12 cellular contexts compared by ENCODE assay signal in the genomic region with DNA sequence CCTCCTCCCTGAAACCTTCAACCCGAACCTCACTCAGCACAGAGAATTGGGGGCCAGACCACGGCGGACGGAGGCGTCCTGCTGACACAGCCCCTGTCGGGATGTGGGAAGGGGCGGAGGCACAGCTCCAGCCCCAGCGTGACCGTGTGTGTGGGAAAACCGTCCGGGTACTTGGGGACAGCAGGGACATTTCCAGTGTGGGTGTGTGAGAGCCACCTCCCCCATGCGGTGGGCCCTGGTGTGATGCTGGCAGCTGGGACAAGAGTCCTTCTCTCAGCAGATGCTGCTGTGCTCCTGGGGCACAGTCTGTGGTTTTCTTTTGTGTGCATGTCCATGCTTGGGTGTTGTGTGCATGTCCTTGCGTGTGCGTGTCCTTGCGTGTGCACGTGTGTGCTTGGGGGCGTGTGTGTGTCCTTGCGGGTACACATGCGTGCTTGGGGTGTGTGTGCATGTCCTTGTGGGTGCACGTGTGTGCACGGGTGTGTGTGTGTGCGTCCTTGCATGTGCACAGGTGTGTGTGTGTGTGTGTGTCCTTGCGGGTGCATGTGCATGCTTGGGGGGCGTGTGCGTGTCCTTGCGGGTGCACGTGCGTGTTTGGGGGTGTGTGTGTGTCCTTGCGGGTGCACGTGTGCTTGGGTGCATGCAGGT.
"Had no signal": no experiment of that assay in that cellular context is flagged by ENCODE, and none has a peak within 500 bp of the region (broad histone marks: within the 10 kb centered on the region; RNA-seq: fewer than 3 reads in every experiment).

No MANE protein-coding gene starts in this region.

- H3K4me3 ChIP-seq: ovary, sigmoid colon, spleen, tibial nerve had no signal

- H3K9me3 Mint-ChIP-seq: activated CD4-positive, alpha-beta T cell treated with anti-CD3 and anti-CD28 coated beads, Interleukin-2, amount 10 ng/mL, durations not matched to agents 7 days and 5 days; activated naive CD8-positive, alpha-beta T cell treated with anti-CD3 and anti-CD28 coated beads, Interleukin-2, amount 10 ng/mL, durations not matched to agents 7 days and 5 days; activated T-helper 1 cell treated with anti-CD3 and anti-CD28 coated beads, Interleukin-12 subunit alpha, Interleukin-12 subunit beta, Interleukin-2, Interleukin-4 antibody, amounts not matched to agents 30 ng/mL and 10 ng/mL and 1 ng/mL, durations not matched to agents 14 hours and 24 hours and 36 hours had no signal

- H3K36me3 Mint-ChIP-seq: activated naive CD8-positive, alpha-beta T cell treated with anti-CD3 and anti-CD28 coated beads, Interleukin-2, amount 10 ng/mL, durations not matched to agents 7 days and 5 days had no signal

- H3K4me3 Mint-ChIP-seq: activated CD4-positive, alpha-beta T cell treated with anti-CD3 and anti-CD28 coated beads, Interleukin-2, amount 10 ng/mL, durations not matched to agents 7 days and 5 days; activated naive CD8-positive, alpha-beta T cell treated with anti-CD3 and anti-CD28 coated beads, Interleukin-2, amount 10 ng/mL, durations not matched to agents 7 days and 5 days; activated T-helper 1 cell treated with anti-CD3 and anti-CD28 coated beads, Interleukin-12 subunit alpha, Interleukin-12 subunit beta, Interleukin-2, Interleukin-4 antibody, amounts not matched to agents 30 ng/mL and 10 ng/mL and 1 ng/mL, durations not matched to agents 14 hours and 24 hours and 36 hours had no signal

- H3K9me3 ChIP-seq: ovary, sigmoid colon, spleen, tibial nerve had no signal

- H3K27ac Mint-ChIP-seq: activated CD4-positive, alpha-beta T cell treated with anti-CD3 and anti-CD28 coated beads, Interleukin-2, amount 10 ng/mL, durations not matched to agents 7 days and 5 days; activated naive CD8-positive, alpha-beta T cell treated with anti-CD3 and anti-CD28 coated beads, Interleukin-2, amount 10 ng/mL, durations not matched to agents 7 days and 5 days; activated T-helper 1 cell treated with anti-CD3 and anti-CD28 coated beads, Interleukin-12 subunit alpha, Interleukin-12 subunit beta, Interleukin-2, Interleukin-4 antibody, amounts not matched to agents 30 ng/mL and 10 ng/mL and 1 ng/mL, durations not matched to agents 14 hours and 24 hours and 36 hours had no signal

- H3K27ac ChIP-seq: foreskin keratinocyte, ovary, spleen, tibial nerve had no signal

- H3K36me3 ChIP-seq: ovary had no signal

- H3K4me1 Mint-ChIP-seq: activated CD4-positive, alpha-beta T cell treated with anti-CD3 and anti-CD28 coated beads, Interleukin-2, amount 10 ng/mL, durations not matched to agents 7 days and 5 days had no signal

- H3K27me3 Mint-ChIP-seq: activated CD4-positive, alpha-beta T cell treated with anti-CD3 and anti-CD28 coated beads, Interleukin-2, amount 10 ng/mL, durations not matched to agents 7 days and 5 days; activated naive CD8-positive, alpha-beta T cell treated with anti-CD3 and anti-CD28 coated beads, Interleukin-2, amount 10 ng/mL, durations not matched to agents 7 days and 5 days had no signal

- DNase-seq: activated CD4-positive, alpha-beta T cell treated with anti-CD3 and anti-CD28 coated beads, Interleukin-2, amount 10 ng/mL, durations not matched to agents 7 days and 5 days; activated CD8-positive, alpha-beta memory T cell treated with anti-CD3 and anti-CD28 coated beads, Interleukin-2, amount 50 U/mL, for 48 hours; activated naive CD8-positive, alpha-beta T cell treated with anti-CD3 and anti-CD28 coated beads, Interleukin-2, amount 10 ng/mL, durations not matched to agents 7 days and 5 days; cortex of kidney; effector CD4-positive, alpha-beta T cell; ovary; spleen; T-helper 2 cell had no signal

- H3K27me3 ChIP-seq: foreskin keratinocyte, ovary, sigmoid colon, spleen, tibial nerve had no signal
